Comparison of ENCODE assay signal across 10 cellular contexts in genomic region chr13:28716511-28716910, GRCh38. TPM values are rescaled to one million over a fixed set of nuclear protein-coding genes. Genes with fewer than 3 reads are reported as not detected.
DNase-seq lines count a peak whose midpoint lies in the region; ATAC-seq and TF ChIP-seq lines count a peak whose summit lies in the region.
"Had no signal": no experiment of that assay in that cellular context is flagged by ENCODE, and none has a peak within 500 bp of the region (broad histone marks: within the 10 kb centered on the region; RNA-seq: fewer than 3 reads in every experiment).

No MANE protein-coding gene starts in this region.

- H3K36me3 ChIP-seq in vagina = peaks cover 0 to 2% of the 10 kb centered on the region in 2 donors

- CTCF ChIA-PET in CD4-positive, alpha-beta T cell (lab: Charles Lee) = no interaction called here

- H3K27ac ChIP-seq in CD4-positive, alpha-beta T cell (ENCODE audit: low read depth, low read length) = no peak overlapping the region
- H3K27ac ChIP-seq in vagina = no peak overlapping the region

- no peak for DNase-seq in CD4-positive, alpha-beta T cell
- DNase-seq in NCI-H69 (lab: John Stamatoyannopoulos, UW) (peak; percentile 9), epithelial cell of proximal tubule (ENCODE audit: low read depth) (peak; percentile 64), neural crest cell (ENCODE audit: low read depth, low spot score) (no peak), nucleus accumbens (lab: John Stamatoyannopoulos, UW) (no peak), vagina (ENCODE audit: extremely low spot score in 2 of 2) (no peak)
- DNase-seq: NK-92 treated with Interleukin-12 subunit alpha and Interleukin-12 subunit beta, amount 100 ng/mL, for 24 hours; occipital lobe had no signal

- POLR2A ChIA-PET in CD4-positive, alpha-beta T cell (lab: Charles Lee) = interaction anchor here (4.0 kb wide), 1 partner anchor 57 kb away, joined by 57 read pairs; the partner anchor contains the start of gene POMP

- peaks cover 44% of the 10 kb centered on the region for H3K36me3 Mint-ChIP-seq in CD4-positive, alpha-beta T cell (ENCODE audit: low read depth)
- H3K36me3 Mint-ChIP-seq in neural crest cell (ENCODE audit: low read depth) = no peaks in the 10 kb centered on the region

- intact Hi-C loops in CD4-positive, alpha-beta T cell (cut with DNase I, micrococcal nuclease) = loop anchor here in 1 of 2 experiments (10.0 kb wide), 1 partner anchor 1542 kb away; the partner anchor contains the start of gene USP12
- intact Hi-C loops in vagina (cut with DNase I) = no loop called here

- H3K27me3 ChIP-seq in CD4-positive, alpha-beta T cell (ENCODE audit: control insufficient read depth, insufficient read depth, low read length) = no peaks in the 10 kb centered on the region
- no peaks in the 10 kb centered on the region for H3K27me3 ChIP-seq in vagina

- H3K9me3 Mint-ChIP-seq in CD4-positive, alpha-beta T cell = no peaks in the 10 kb centered on the region
- H3K9me3 Mint-ChIP-seq in neural crest cell = no peaks in the 10 kb centered on the region

- H3K4me3 ChIP-seq in epithelial cell of proximal tubule (ENCODE audit: low read depth, low read length) (peak overlapping the region; percentile 12), vagina (no peak overlapping the region)

- peaks cover 28% of the 10 kb centered on the region for H3K4me1 ChIP-seq in vagina

- TF ChIP-seq POLR2A in vagina (IDR thresholded peaks at IDR 0.05) = no peak

- H3K4me3 Mint-ChIP-seq in CD4-positive, alpha-beta T cell = peak overlapping the region; percentile 94
- H3K4me3 Mint-ChIP-seq in neural crest cell = peak overlapping the region; percentile 95

- H3K27me3 Mint-ChIP-seq in CD4-positive, alpha-beta T cell = no peaks in the 10 kb centered on the region
- H3K27me3 Mint-ChIP-seq in neural crest cell (ENCODE audit: low read depth) = peaks cover 37% of the 10 kb centered on the region

- H3K4me1 Mint-ChIP-seq in CD4-positive, alpha-beta T cell (ENCODE audit: low read depth) = peaks cover 34% of the 10 kb centered on the region
- peaks cover 16% of the 10 kb centered on the region for H3K4me1 Mint-ChIP-seq in neural crest cell

- TF ChIP-seq CTCF in CD4-positive, alpha-beta T cell (IDR thresholded peaks at IDR 0.05) = no peak
- TF ChIP-seq CTCF in epithelial cell of proximal tubule (conservative IDR thresholded peaks at IDR 0.05; ENCODE audit: low read depth, low read length) (no peak), neural crest cell (conservative IDR thresholded peaks at IDR 0.05) (no peak), vagina (IDR thresholded peaks at IDR 0.05) (no peak)

- no peak for ATAC-seq in CD4-positive, alpha-beta T cell (ENCODE audit: poor library complexity)
- ATAC-seq in GM21619 (IDR thresholded peaks at IDR 0.05; ENCODE audit: unreplicated experiment) = no peak
- no peak for ATAC-seq in GM18858 (IDR thresholded peaks at IDR 0.05; ENCODE audit: unreplicated experiment)

- no peaks in the 10 kb centered on the region for H3K9me3 ChIP-seq in CD4-positive, alpha-beta T cell (ENCODE audit: control insufficient read depth, low read length)
- H3K9me3 ChIP-seq in vagina = no peaks in the 10 kb centered on the region

- peak overlapping the region; percentile 88 for H3K27ac Mint-ChIP-seq in CD4-positive, alpha-beta T cell
- H3K27ac Mint-ChIP-seq in neural crest cell (ENCODE audit: unreplicated experiment) = no peak overlapping the region

RNA-seq across cellular contexts. Expression of gene SLC46A3, which starts 2.3 kb away (rescaled TPM):
- total RNA-seq in CD4-positive, alpha-beta T cell = 1 to 10 TPM; 6.3 to 7.4 TPM
- total RNA-seq in epithelial cell of proximal tubule (0.40 and 1.2 TPM in 2 replicates), neural crest cell (0.75 and 0.82 TPM in 2 replicates), vagina (5.2 TPM)

RNA-seq across cellular contexts. Expression of gene POMP, which starts 57.6 kb away (rescaled TPM):
- total RNA-seq in CD4-positive, alpha-beta T cell = 10 to 100 TPM; 25.8 to 28.5 TPM
- total RNA-seq in epithelial cell of proximal tubule (159 and 165 TPM in 2 replicates), neural crest cell (71.8 and 75.2 TPM in 2 replicates), vagina (23.8 TPM)

Comparison
In these comparisons a context has a peak if more than half of its experiments do, and no peak if none do; other contexts are left out.
1. DNase-seq: peak in NCI-H69 (single experiment) and epithelial cell of proximal tubule (single experiment); none in CD4-positive, alpha-beta T cell (0 of 10), neural crest cell (single experiment), nucleus accumbens (0 of 56) and vagina (0 of 2).